In the genomic region with DNA sequence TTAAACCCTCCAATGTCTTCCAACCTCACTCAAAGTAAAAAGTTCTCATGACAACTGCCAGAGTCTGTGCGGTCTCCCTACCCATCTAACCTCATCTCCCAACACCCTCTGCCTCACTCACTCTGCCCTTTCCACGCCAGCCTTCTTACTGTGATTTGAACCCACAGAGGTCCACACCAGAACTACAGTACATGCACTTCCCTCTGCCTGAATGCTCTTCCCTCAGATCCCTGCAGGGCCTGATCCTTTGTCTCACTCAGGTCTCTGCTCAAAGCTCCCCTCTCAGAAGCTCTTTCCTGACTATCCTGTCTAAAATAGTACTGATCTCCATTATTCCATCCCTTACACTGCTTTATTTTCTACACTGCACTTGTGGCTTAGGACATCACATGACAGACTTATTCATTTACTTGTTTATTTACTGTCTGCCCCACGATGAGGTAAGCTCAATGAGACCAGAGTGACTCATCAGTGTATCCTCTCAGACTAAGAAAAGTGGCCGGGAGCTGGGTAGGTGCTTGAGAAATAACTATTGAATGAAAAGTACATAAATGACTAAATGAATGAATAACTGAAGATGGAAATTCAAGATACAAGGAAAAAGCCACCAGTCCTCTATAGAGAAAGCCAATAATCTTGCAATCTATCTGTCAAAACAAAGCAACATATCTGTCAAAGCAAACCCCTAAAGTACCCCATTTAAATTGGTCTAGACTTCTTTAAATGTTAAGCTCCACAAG, we compare ENCODE assay signal across 2 cellular contexts.
TF ChIP-seq lines count a peak whose summit lies in the region.

No MANE protein-coding gene starts in this region.

TF ChIP-seq in K562, 482 proteins besides CTCF, POLR2A, EP300 and RAD21 (continues in another document):
- TF ChIP-seq HMG20B (CRISPR knock-in tag; IDR thresholded peaks at IDR 0.05), result no peak
- no peak for TF ChIP-seq CBX1 (IDR thresholded peaks at IDR 0.05; ENCODE audit: low read depth)
- no peak for TF ChIP-seq ADNP (tag; IDR thresholded peaks at IDR 0.05)
- TF ChIP-seq FOXK2 (conservative IDR thresholded peaks at IDR 0.05 in 1 of 2, IDR thresholded peaks at IDR 0.05 in 1 of 2; ENCODE audit: low read depth in 2 of 2), result peak; percentile 76 to 87
- peak; percentile 43; the same call in 1 of the 2 replicates for TF ChIP-seq C11orf30 (IDR thresholded peaks at IDR 0.05; ENCODE audit: low read depth)
- no peak for TF ChIP-seq U2AF2 (optimal IDR thresholded peaks at IDR 0.05; ENCODE audit: low read depth, low read length)
- no peak for TF ChIP-seq CEBPG (CRISPR knock-in tag; IDR thresholded peaks at IDR 0.05)
- TF ChIP-seq CEBPG (tag; conservative IDR thresholded peaks at IDR 0.05 in 1 of 2, IDR thresholded peaks at IDR 0.05 in 1 of 2), result no peak
- TF ChIP-seq ZNF184 (CRISPR knock-in tag; IDR thresholded peaks at IDR 0.05), result no peak
- TF ChIP-seq ATF4 (CRISPR knock-in tag; IDR thresholded peaks at IDR 0.05), result no peak
- TF ChIP-seq HDAC8 (tag; IDR thresholded peaks at IDR 0.05), result no peak
- TF ChIP-seq ZBTB9 (CRISPR knock-in tag; IDR thresholded peaks at IDR 0.05), result no peak
- no peak for TF ChIP-seq TEAD2 (tag; IDR thresholded peaks at IDR 0.05)
- no peak for TF ChIP-seq PRPF4 (IDR thresholded peaks at IDR 0.05; ENCODE audit: insufficient read depth, low read depth, low read length, poor library complexity, severe bottlenecking)
- TF ChIP-seq, protein P1, sequence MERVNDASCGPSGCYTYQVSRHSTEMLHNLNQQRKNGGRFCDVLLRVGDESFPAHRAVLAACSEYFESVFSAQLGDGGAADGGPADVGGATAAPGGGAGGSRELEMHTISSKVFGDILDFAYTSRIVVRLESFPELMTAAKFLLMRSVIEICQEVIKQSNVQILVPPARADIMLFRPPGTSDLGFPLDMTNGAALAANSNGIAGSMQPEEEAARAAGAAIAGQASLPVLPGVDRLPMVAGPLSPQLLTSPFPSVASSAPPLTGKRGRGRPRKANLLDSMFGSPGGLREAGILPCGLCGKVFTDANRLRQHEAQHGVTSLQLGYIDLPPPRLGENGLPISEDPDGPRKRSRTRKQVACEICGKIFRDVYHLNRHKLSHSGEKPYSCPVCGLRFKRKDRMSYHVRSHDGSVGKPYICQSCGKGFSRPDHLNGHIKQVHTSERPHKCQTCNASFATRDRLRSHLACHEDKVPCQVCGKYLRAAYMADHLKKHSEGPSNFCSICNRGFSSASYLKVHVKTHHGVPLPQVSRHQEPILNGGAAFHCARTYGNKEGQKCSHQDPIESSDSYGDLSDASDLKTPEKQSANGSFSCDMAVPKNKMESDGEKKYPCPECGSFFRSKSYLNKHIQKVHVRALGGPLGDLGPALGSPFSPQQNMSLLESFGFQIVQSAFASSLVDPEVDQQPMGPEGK (CRISPR knock-in tag; IDR thresholded peaks at IDR 0.05; ENCODE audit: borderline replicate concordance), result no peak
- no peak for TF ChIP-seq ZNF561 (CRISPR knock-in tag; conservative IDR thresholded peaks at IDR 0.05)
- TF ChIP-seq MCM3 (IDR thresholded peaks at IDR 0.05), result no peak
- no peak for TF ChIP-seq HNRNPL (IDR thresholded peaks at IDR 0.05; ENCODE audit: low read depth, low read length)
- TF ChIP-seq NRF1 (conservative IDR thresholded peaks at IDR 0.05 in 1 of 2, IDR thresholded peaks at IDR 0.05 in 1 of 2), result no peak
- TF ChIP-seq PTBP1 (IDR thresholded peaks at IDR 0.05; ENCODE audit: low read depth, low read length), result no peak
- TF ChIP-seq TRIM24 (IDR thresholded peaks at IDR 0.05), result no peak
- TF ChIP-seq ZNF41 (CRISPR knock-in tag; conservative IDR thresholded peaks at IDR 0.05), result no peak
- TF ChIP-seq, protein P2, sequence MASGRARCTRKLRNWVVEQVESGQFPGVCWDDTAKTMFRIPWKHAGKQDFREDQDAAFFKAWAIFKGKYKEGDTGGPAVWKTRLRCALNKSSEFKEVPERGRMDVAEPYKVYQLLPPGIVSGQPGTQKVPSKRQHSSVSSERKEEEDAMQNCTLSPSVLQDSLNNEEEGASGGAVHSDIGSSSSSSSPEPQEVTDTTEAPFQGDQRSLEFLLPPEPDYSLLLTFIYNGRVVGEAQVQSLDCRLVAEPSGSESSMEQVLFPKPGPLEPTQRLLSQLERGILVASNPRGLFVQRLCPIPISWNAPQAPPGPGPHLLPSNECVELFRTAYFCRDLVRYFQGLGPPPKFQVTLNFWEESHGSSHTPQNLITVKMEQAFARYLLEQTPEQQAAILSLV (tag; IDR thresholded peaks at IDR 0.05), result no peak
- TF ChIP-seq HDAC6 (IDR thresholded peaks at IDR 0.05; ENCODE audit: low read depth, low read length), result no peak
- TF ChIP-seq NFIC (IDR thresholded peaks at IDR 0.05), result no peak
- no peak for TF ChIP-seq NCOA6 (IDR thresholded peaks at IDR 0.05)

TF ChIP-seq in WTC11, 78 proteins besides CTCF, POLR2A, EP300 and RAD21:
- TF ChIP-seq ETV6 (CRISPR knock-in tag; IDR thresholded peaks at IDR 0.05) (no peak), ZBTB21 (CRISPR knock-in tag; IDR thresholded peaks at IDR 0.05; ENCODE audit: borderline replicate concordance) (no peak), ZNF423 (CRISPR knock-in tag; IDR thresholded peaks at IDR 0.05) (no peak), NR2C2 (CRISPR knock-in tag; IDR thresholded peaks at IDR 0.05) (no peak), RELA (CRISPR knock-in tag; IDR thresholded peaks at IDR 0.05; ENCODE audit: borderline replicate concordance) (no peak), CDX4 (CRISPR knock-in tag; IDR thresholded peaks at IDR 0.05; ENCODE audit: borderline replicate concordance) (no peak), IRF2 (CRISPR knock-in tag; IDR thresholded peaks at IDR 0.05; ENCODE audit: borderline replicate concordance, low read depth) (no peak), ESRRA (CRISPR knock-in tag; IDR thresholded peaks at IDR 0.05; ENCODE audit: borderline replicate concordance) (no peak), SMAD3 (CRISPR knock-in tag; IDR thresholded peaks at IDR 0.05; ENCODE audit: borderline replicate concordance) (no peak), SMAD4 (CRISPR knock-in tag; IDR thresholded peaks at IDR 0.05) (no peak), KAT7 (CRISPR knock-in tag; IDR thresholded peaks at IDR 0.05; ENCODE audit: borderline replicate concordance) (no peak), ZNF317 (CRISPR knock-in tag; IDR thresholded peaks at IDR 0.05; ENCODE audit: borderline replicate concordance, low read depth) (no peak), ZBTB43 (CRISPR knock-in tag; IDR thresholded peaks at IDR 0.05) (no peak), ERG (CRISPR knock-in tag; IDR thresholded peaks at IDR 0.05) (no peak)
- TF ChIP-seq, protein P3, sequence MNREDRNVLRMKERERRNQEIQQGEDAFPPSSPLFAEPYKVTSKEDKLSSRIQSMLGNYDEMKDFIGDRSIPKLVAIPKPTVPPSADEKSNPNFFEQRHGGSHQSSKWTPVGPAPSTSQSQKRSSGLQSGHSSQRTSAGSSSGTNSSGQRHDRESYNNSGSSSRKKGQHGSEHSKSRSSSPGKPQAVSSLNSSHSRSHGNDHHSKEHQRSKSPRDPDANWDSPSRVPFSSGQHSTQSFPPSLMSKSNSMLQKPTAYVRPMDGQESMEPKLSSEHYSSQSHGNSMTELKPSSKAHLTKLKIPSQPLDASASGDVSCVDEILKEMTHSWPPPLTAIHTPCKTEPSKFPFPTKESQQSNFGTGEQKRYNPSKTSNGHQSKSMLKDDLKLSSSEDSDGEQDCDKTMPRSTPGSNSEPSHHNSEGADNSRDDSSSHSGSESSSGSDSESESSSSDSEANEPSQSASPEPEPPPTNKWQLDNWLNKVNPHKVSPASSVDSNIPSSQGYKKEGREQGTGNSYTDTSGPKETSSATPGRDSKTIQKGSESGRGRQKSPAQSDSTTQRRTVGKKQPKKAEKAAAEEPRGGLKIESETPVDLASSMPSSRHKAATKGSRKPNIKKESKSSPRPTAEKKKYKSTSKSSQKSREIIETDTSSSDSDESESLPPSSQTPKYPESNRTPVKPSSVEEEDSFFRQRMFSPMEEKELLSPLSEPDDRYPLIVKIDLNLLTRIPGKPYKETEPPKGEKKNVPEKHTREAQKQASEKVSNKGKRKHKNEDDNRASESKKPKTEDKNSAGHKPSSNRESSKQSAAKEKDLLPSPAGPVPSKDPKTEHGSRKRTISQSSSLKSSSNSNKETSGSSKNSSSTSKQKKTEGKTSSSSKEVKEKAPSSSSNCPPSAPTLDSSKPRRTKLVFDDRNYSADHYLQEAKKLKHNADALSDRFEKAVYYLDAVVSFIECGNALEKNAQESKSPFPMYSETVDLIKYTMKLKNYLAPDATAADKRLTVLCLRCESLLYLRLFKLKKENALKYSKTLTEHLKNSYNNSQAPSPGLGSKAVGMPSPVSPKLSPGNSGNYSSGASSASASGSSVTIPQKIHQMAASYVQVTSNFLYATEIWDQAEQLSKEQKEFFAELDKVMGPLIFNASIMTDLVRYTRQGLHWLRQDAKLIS (CRISPR knock-in tag; IDR thresholded peaks at IDR 0.05; ENCODE audit: borderline replicate concordance), result no peak
TF ChIP-seq in WTC11: peak in this region for 0.
